In genomic region chr6:149854017-149854416, GRCh38 we compare ENCODE assay signal across 7 cellular contexts. TPM values are rescaled to one million over a fixed set of nuclear protein-coding genes. Genes with fewer than 3 reads are reported as not detected.
"Had no signal": no experiment of that assay in that cellular context is flagged by ENCODE, and none has a peak within 500 bp of the region (broad histone marks: within the 10 kb centered on the region; RNA-seq: fewer than 3 reads in every experiment).

No MANE protein-coding gene starts in this region.

RNA-seq across cellular contexts. Expression of gene RAET1E, which starts 43.9 kb away (rescaled TPM):
- total RNA-seq: body of pancreas, cardiac septum, cerebellum, liver, mononuclear cell, natural killer cell, occipital lobe had no signal
- polyA plus RNA-seq: liver had no signal
